In the genomic region with DNA sequence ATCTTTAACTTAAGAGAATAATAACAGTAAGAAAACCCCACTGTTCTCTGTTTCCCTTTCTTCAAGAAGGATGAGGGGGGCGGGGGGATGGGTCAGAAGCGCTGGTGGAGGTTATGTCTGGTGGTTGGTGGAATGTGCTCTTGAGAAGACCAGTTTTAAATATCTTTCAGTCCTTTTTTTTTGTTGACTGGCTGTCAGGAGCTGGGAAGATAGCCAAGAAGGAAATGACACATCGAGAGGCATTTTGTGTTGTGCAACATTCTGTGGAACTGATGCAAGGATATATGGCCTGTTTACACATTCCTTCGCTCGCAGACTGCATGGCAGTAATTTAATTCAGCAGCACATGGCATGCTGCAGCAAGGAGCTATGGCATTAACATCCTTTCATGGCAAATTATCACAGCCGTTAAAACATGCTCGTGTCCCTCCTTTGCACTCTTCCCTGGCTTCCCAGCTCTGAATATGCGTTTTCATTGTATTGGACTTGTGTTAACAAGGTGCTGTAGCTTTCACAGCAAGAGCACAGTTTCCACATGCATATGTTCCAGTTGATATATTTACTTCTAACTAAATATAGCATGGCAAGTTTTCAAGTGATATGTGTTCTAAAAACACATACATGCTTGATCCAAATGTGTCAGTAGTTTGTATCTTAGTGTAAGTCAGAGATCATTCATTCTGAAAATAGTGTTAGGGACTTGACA, we compare ENCODE assay signal across 1 cellular context.
A peak's percentile ranks its signal among the peaks of the same experiment; 100 is the strongest.
TF ChIP-seq lines count a peak whose summit lies in the region.

No MANE protein-coding gene starts in this region.

TF ChIP-seq in HEK293, 187 proteins besides CTCF, POLR2A, EP300 and RAD21 (continued from another document and continues in another):
- TF ChIP-seq, protein P1, sequence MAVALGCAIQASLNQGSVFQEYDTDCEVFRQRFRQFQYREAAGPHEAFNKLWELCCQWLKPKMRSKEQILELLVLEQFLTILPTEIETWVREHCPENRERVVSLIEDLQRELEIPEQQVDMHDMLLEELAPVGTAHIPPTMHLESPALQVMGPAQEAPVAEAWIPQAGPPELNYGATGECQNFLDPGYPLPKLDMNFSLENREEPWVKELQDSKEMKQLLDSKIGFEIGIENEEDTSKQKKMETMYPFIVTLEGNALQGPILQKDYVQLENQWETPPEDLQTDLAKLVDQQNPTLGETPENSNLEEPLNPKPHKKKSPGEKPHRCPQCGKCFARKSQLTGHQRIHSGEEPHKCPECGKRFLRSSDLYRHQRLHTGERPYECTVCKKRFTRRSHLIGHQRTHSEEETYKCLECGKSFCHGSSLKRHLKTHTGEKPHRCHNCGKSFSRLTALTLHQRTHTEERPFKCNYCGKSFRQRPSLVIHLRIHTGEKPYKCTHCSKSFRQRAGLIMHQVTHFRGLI (tag by site-specific recombination; IDR thresholded peaks at IDR 0.05): no peak; the same call in 1 of the 2 replicates
- TF ChIP-seq ZNF561 (tag by site-specific recombination; IDR thresholded peaks at IDR 0.05; ENCODE audit: borderline replicate concordance) (peak; percentile 75; the same call in 1 of the 2 replicates), ZNF521 (tag by site-specific recombination; IDR thresholded peaks at IDR 0.05) (no peak), ZNF555 (tag by site-specific recombination; conservative IDR thresholded peaks at IDR 0.05) (no peak), ZNF112 (tag by site-specific recombination; IDR thresholded peaks at IDR 0.05) (no peak), ZNF184 (tag by site-specific recombination; IDR thresholded peaks at IDR 0.05) (peak; percentile 71; the same call in 1 of the 2 replicates), ZNF211 (tag by site-specific recombination; IDR thresholded peaks at IDR 0.05; ENCODE audit: low read depth) (no peak), ZNF544 (tag by site-specific recombination; IDR thresholded peaks at IDR 0.05) (no peak), ZNF529 (tag by site-specific recombination; IDR thresholded peaks at IDR 0.05; ENCODE audit: insufficient replicate concordance) (no peak), ZNF146 (tag by site-specific recombination; IDR thresholded peaks at IDR 0.05) (no peak), ZBTB1 (tag by site-specific recombination; IDR thresholded peaks at IDR 0.05) (no peak), GLIS1 (tag by site-specific recombination; IDR thresholded peaks at IDR 0.05) (no peak), ZNF221 (tag by site-specific recombination; IDR thresholded peaks at IDR 0.05; ENCODE audit: borderline replicate concordance) (no peak), KLF10 (tag by site-specific recombination; IDR thresholded peaks at IDR 0.05) (peak; percentile 60), ZNF677 (tag by site-specific recombination; IDR thresholded peaks at IDR 0.05) (no peak), REPIN1 (tag by site-specific recombination; IDR thresholded peaks at IDR 0.05; ENCODE audit: low read depth) (no peak; the same call in 1 of the 2 replicates), ZNF239 (tag by site-specific recombination; IDR thresholded peaks at IDR 0.05) (no peak), HOXC10 (CRISPR knock-in tag; IDR thresholded peaks at IDR 0.05) (no peak), EGR2 (tag by site-specific recombination; IDR thresholded peaks at IDR 0.05; ENCODE audit: low read depth) (no peak), ZNF768 (tag by site-specific recombination; IDR thresholded peaks at IDR 0.05) (no peak), ZNF157 (tag by site-specific recombination; IDR thresholded peaks at IDR 0.05) (no peak), ZNF664 (tag by site-specific recombination; IDR thresholded peaks at IDR 0.05) (0 out of 2 replicates have a peak, but pooled peaks have one; percentile 43), ZXDB (tag by site-specific recombination; IDR thresholded peaks at IDR 0.05) (peak; percentile 90), ZNF585B (tag by site-specific recombination; IDR thresholded peaks at IDR 0.05) (no peak), MEIS1 (CRISPR knock-in tag; IDR thresholded peaks at IDR 0.05; ENCODE audit: borderline replicate concordance) (peak; percentile 84), ZFP37 (tag by site-specific recombination; IDR thresholded peaks at IDR 0.05) (no peak)
- TF ChIP-seq, protein P2, sequence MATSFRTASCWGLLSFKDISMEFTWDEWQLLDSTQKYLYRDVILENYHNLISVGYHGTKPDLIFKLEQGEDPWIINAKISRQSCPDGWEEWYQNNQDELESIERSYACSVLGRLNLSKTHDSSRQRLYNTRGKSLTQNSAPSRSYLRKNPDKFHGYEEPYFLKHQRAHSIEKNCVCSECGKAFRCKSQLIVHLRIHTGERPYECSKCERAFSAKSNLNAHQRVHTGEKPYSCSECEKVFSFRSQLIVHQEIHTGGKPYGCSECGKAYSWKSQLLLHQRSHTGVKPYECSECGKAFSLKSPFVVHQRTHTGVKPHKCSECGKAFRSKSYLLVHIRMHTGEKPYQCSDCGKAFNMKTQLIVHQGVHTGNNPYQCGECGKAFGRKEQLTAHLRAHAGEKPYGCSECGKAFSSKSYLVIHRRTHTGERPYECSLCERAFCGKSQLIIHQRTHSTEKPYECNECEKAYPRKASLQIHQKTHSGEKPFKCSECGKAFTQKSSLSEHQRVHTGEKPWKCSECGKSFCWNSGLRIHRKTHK (tag by site-specific recombination; IDR thresholded peaks at IDR 0.05): no peak
- TF ChIP-seq, protein P3, sequence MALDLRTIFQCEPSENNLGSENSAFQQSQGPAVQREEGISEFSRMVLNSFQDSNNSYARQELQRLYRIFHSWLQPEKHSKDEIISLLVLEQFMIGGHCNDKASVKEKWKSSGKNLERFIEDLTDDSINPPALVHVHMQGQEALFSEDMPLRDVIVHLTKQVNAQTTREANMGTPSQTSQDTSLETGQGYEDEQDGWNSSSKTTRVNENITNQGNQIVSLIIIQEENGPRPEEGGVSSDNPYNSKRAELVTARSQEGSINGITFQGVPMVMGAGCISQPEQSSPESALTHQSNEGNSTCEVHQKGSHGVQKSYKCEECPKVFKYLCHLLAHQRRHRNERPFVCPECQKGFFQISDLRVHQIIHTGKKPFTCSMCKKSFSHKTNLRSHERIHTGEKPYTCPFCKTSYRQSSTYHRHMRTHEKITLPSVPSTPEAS (tag by site-specific recombination; IDR thresholded peaks at IDR 0.05): no peak
- TF ChIP-seq, protein P4, sequence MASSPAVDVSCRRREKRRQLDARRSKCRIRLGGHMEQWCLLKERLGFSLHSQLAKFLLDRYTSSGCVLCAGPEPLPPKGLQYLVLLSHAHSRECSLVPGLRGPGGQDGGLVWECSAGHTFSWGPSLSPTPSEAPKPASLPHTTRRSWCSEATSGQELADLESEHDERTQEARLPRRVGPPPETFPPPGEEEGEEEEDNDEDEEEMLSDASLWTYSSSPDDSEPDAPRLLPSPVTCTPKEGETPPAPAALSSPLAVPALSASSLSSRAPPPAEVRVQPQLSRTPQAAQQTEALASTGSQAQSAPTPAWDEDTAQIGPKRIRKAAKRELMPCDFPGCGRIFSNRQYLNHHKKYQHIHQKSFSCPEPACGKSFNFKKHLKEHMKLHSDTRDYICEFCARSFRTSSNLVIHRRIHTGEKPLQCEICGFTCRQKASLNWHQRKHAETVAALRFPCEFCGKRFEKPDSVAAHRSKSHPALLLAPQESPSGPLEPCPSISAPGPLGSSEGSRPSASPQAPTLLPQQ (tag by site-specific recombination; IDR thresholded peaks at IDR 0.05): peak; percentile 87
- TF ChIP-seq, protein P5, sequence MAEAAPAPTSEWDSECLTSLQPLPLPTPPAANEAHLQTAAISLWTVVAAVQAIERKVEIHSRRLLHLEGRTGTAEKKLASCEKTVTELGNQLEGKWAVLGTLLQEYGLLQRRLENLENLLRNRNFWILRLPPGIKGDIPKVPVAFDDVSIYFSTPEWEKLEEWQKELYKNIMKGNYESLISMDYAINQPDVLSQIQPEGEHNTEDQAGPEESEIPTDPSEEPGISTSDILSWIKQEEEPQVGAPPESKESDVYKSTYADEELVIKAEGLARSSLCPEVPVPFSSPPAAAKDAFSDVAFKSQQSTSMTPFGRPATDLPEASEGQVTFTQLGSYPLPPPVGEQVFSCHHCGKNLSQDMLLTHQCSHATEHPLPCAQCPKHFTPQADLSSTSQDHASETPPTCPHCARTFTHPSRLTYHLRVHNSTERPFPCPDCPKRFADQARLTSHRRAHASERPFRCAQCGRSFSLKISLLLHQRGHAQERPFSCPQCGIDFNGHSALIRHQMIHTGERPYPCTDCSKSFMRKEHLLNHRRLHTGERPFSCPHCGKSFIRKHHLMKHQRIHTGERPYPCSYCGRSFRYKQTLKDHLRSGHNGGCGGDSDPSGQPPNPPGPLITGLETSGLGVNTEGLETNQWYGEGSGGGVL (tag by site-specific recombination; IDR thresholded peaks at IDR 0.05): no peak
- TF ChIP-seq, protein P6, sequence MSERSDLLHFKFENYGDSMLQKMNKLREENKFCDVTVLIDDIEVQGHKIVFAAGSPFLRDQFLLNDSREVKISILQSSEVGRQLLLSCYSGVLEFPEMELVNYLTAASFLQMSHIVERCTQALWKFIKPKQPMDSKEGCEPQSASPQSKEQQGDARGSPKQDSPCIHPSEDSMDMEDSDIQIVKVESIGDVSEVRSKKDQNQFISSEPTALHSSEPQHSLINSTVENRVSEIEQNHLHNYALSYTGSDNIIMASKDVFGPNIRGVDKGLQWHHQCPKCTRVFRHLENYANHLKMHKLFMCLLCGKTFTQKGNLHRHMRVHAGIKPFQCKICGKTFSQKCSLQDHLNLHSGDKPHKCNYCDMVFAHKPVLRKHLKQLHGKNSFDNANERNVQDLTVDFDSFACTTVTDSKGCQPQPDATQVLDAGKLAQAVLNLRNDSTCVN (tag by site-specific recombination; optimal IDR thresholded peaks at IDR 0.05): no peak
- TF ChIP-seq, protein P7, sequence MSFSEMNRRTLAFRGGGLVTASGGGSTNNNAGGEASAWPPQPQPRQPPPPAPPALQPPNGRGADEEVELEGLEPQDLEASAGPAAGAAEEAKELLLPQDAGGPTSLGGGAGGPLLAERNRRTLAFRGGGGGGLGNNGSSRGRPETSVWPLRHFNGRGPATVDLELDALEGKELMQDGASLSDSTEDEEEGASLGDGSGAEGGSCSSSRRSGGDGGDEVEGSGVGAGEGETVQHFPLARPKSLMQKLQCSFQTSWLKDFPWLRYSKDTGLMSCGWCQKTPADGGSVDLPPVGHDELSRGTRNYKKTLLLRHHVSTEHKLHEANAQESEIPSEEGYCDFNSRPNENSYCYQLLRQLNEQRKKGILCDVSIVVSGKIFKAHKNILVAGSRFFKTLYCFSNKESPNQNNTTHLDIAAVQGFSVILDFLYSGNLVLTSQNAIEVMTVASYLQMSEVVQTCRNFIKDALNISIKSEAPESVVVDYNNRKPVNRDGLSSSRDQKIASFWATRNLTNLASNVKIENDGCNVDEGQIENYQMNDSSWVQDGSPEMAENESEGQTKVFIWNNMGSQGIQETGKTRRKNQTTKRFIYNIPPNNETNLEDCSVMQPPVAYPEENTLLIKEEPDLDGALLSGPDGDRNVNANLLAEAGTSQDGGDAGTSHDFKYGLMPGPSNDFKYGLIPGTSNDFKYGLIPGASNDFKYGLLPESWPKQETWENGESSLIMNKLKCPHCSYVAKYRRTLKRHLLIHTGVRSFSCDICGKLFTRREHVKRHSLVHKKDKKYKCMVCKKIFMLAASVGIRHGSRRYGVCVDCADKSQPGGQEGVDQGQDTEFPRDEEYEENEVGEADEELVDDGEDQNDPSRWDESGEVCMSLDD (tag by site-specific recombination; IDR thresholded peaks at IDR 0.05): no peak
- TF ChIP-seq, protein P8, sequence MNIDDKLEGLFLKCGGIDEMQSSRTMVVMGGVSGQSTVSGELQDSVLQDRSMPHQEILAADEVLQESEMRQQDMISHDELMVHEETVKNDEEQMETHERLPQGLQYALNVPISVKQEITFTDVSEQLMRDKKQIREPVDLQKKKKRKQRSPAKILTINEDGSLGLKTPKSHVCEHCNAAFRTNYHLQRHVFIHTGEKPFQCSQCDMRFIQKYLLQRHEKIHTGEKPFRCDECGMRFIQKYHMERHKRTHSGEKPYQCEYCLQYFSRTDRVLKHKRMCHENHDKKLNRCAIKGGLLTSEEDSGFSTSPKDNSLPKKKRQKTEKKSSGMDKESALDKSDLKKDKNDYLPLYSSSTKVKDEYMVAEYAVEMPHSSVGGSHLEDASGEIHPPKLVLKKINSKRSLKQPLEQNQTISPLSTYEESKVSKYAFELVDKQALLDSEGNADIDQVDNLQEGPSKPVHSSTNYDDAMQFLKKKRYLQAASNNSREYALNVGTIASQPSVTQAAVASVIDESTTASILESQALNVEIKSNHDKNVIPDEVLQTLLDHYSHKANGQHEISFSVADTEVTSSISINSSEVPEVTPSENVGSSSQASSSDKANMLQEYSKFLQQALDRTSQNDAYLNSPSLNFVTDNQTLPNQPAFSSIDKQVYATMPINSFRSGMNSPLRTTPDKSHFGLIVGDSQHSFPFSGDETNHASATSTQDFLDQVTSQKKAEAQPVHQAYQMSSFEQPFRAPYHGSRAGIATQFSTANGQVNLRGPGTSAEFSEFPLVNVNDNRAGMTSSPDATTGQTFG (tag by site-specific recombination; IDR thresholded peaks at IDR 0.05; ENCODE audit: borderline replicate concordance): no peak
- TF ChIP-seq, protein P9, sequence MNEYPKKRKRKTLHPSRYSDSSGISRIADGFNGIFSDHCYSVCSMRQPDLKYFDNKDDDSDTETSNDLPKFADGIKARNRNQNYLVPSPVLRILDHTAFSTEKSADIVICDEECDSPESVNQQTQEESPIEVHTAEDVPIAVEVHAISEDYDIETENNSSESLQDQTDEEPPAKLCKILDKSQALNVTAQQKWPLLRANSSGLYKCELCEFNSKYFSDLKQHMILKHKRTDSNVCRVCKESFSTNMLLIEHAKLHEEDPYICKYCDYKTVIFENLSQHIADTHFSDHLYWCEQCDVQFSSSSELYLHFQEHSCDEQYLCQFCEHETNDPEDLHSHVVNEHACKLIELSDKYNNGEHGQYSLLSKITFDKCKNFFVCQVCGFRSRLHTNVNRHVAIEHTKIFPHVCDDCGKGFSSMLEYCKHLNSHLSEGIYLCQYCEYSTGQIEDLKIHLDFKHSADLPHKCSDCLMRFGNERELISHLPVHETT (tag by site-specific recombination; IDR thresholded peaks at IDR 0.05): peak; percentile 85; the same call in 1 of the 2 replicates
- TF ChIP-seq, protein P10, sequence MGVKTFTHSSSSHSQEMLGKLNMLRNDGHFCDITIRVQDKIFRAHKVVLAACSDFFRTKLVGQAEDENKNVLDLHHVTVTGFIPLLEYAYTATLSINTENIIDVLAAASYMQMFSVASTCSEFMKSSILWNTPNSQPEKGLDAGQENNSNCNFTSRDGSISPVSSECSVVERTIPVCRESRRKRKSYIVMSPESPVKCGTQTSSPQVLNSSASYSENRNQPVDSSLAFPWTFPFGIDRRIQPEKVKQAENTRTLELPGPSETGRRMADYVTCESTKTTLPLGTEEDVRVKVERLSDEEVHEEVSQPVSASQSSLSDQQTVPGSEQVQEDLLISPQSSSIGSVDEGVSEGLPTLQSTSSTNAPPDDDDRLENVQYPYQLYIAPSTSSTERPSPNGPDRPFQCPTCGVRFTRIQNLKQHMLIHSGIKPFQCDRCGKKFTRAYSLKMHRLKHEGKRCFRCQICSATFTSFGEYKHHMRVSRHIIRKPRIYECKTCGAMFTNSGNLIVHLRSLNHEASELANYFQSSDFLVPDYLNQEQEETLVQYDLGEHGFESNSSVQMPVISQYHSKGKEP (tag by site-specific recombination; IDR thresholded peaks at IDR 0.05): peak; percentile 100
